Comparison of ENCODE assay signal across 9 cellular contexts in the genomic region with DNA sequence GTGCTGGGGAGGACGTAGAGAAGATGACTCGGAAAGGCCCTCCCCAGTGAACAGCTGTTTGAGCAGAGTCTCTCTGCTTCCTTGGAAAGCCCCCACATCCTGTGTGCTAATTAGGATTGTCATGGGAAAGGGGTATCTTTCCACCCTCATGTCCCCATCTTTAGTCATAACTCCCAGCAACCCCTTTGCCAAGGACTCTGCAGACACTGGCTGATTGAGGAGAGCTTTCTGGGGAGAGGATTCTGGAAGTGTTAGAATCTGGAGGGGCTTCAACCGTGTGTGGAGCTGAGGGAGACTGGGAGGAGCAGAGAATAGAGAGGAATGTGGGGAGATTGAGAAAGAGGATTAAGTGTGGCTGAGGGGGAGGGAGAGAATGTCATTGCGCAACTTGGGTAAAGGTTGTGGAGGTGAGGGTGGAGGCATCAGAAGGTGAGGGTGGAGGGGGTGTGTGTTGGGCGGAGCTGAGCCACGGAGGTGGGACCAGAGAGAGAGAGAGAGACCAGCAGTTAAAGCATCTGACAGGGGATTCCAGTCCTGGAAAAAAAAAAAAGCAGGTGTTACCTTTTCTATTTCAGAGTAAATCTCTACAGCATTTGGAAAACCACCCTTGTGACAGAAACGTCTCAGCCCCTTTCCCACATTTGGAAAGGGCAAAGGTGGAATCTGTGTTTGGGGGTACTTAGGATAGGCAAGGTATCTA. TPM values are rescaled to one million over a fixed set of nuclear protein-coding genes. Genes with fewer than 3 reads are reported as not detected.
DNase-seq lines count a peak whose midpoint lies in the region; TF ChIP-seq lines count a peak whose summit lies in the region.
"Had no signal": no experiment of that assay in that cellular context is flagged by ENCODE, and none has a peak within 500 bp of the region (broad histone marks: within the 10 kb centered on the region; RNA-seq: fewer than 3 reads in every experiment).

No MANE protein-coding gene starts in this region.

- H3K27ac ChIP-seq in RWPE1 (peak overlapping the region; percentile 93), iPS DF 6.9 (ENCODE audit: low read length) (no peak overlapping the region), rectal smooth muscle tissue (ENCODE audit: low read depth, low read length) (no peak overlapping the region), testis (no peak overlapping the region)

- H3K9ac ChIP-seq in ES-I3 (ENCODE audit: low read depth, low read length): peak overlapping the region; percentile 96; the same call in 1 of the 2 replicates
- H3K9ac ChIP-seq in rectal smooth muscle tissue (ENCODE audit: low read length): peak overlapping the region; percentile 11

- intact Hi-C loops in testis (cut with DNase I; ENCODE audit: low total_unique reads): loop anchor here (5.0 to 10.0 kb wide), 2 partner anchors 33 to 111 kb away; no protein-coding TSS in a partner anchor

- TF ChIP-seq CTCF in RWPE1 (conservative IDR thresholded peaks at IDR 0.05; ENCODE audit: low read depth) (no peak), testis (IDR thresholded peaks at IDR 0.05) (no peak)

- 100% methylated on average over 1 of the region's 7 CpGs for WGBS in iPS DF 6.9 (ENCODE audit: insufficient coverage, insufficient read length)
- WGBS in testis, 2 donors: 22 to 36% methylated on average over 7 of the region's 7 CpGs

- H3K36me3 ChIP-seq in ES-I3 (ENCODE audit: insufficient read depth, low read length): no peaks in the 10 kb centered on the region
- no peaks in the 10 kb centered on the region for H3K36me3 ChIP-seq in iPS DF 6.9 (ENCODE audit: control insufficient read depth, insufficient read depth, low read length)
- H3K36me3 ChIP-seq in rectal smooth muscle tissue (ENCODE audit: control insufficient read depth, insufficient read depth, low read length): no peaks in the 10 kb centered on the region
- no peaks in the 10 kb centered on the region for H3K36me3 ChIP-seq in testis (ENCODE audit: low read depth, missing control alignments)

- DNase-seq in RWPE1 (ENCODE audit: low spot score): peak; percentile 82
- DNase-seq in iPS DF 6.9 (ENCODE audit: low read depth, low spot score): no peak
- DNase-seq in occipital lobe (lab: John Stamatoyannopoulos, UW): no peak
- DNase-seq in stimulated activated CD4-positive, alpha-beta T cell treated with anti-CD3 and anti-CD28 coated beads, Interleukin-4, amount 100 ng/mL, for 4 hours: no peak
- DNase-seq in NCI-H2081 (lab: John Stamatoyannopoulos, UW): no peak
- no peak for DNase-seq in testis

- CTCF ChIA-PET in RWPE1 (lab: Yijun Ruan, JAX): interaction anchor here (0.6 to 1.6 kb wide), 4 partner anchors 12 to 91 kb away, joined by 3 to 6 read pairs (median 4); no protein-coding TSS in a partner anchor

- POLR2A ChIA-PET in RWPE1 (lab: Yijun Ruan, JAX; ENCODE audit: low non-redundant PET): interaction anchor here (0.7 kb wide), 1 partner anchor 496 kb away, joined by 9 read pairs; no protein-coding TSS in a partner anchor

- H3K9me3 ChIP-seq in ES-I3 (ENCODE audit: control insufficient read depth, insufficient read depth, low read length): peaks cover 1% of the 10 kb centered on the region
- H3K9me3 ChIP-seq in iPS DF 6.9 (ENCODE audit: control insufficient read depth, insufficient read depth, low read length): no peaks in the 10 kb centered on the region
- no peaks in the 10 kb centered on the region for H3K9me3 ChIP-seq in testis

- H3K4me3 ChIP-seq in iPS DF 6.9 (ENCODE audit: low read length) (peak overlapping the region; percentile 63; the same call in 1 of the 2 replicates), rectal smooth muscle tissue (ENCODE audit: low read length) (peak overlapping the region; percentile 84), testis (peak overlapping the region in 1 of 2 donors; percentile 70)

- H3K4me1 ChIP-seq in ES-I3 (ENCODE audit: insufficient read depth, low read length) (peaks cover 15% of the 10 kb centered on the region), iPS DF 6.9 (ENCODE audit: control insufficient read depth, insufficient read depth, low read length) (no peaks in the 10 kb centered on the region; the same call in 1 of the 2 replicates), rectal smooth muscle tissue (ENCODE audit: control insufficient read depth, insufficient read depth, low read length) (peaks cover 2% of the 10 kb centered on the region), testis (peaks cover 21% of the 10 kb centered on the region)

- H3K27me3 ChIP-seq in iPS DF 6.9 (ENCODE audit: control insufficient read depth, insufficient read depth, low read length) (no peaks in the 10 kb centered on the region), rectal smooth muscle tissue (ENCODE audit: control insufficient read depth, insufficient read depth, low read length) (no peaks in the 10 kb centered on the region), testis (no peaks in the 10 kb centered on the region)

- no peak for TF ChIP-seq POLR2A in testis (IDR thresholded peaks at IDR 0.05)

RNA-seq across cellular contexts. Expression of a gene that starts 2.2 kb away (rescaled TPM):
- total RNA-seq in occipital lobe (43.7 TPM), testis (10 to 100 TPM in 1 of 2 donors, 1 to 10 TPM in 1; 4.5 to 10.2 TPM)
- 6.1 TPM for polyA plus RNA-seq in testis (ENCODE audit: insufficient read depth, low read depth, low replicate concordance)

RNA-seq across cellular contexts. Expression of a gene that starts 31.5 kb away (rescaled TPM):
- 10.5 TPM for total RNA-seq in occipital lobe
- total RNA-seq in testis: 10 to 100 TPM; 41.5 to 43.4 TPM
- 12.3 TPM for polyA plus RNA-seq in testis (ENCODE audit: insufficient read depth, low read depth, low replicate concordance)

RNA-seq across cellular contexts. Expression of a gene that starts 38.6 kb away (rescaled TPM):
- total RNA-seq in occipital lobe: 2.8 TPM
- 1 to 10 TPM in 1 of 2 donors, under 1 TPM in 1; 0.87 to 3.8 TPM for total RNA-seq in testis
- polyA plus RNA-seq in testis (ENCODE audit: insufficient read depth, low read depth, low replicate concordance): 12.1 TPM
- total RNA-seq: pulmonary artery endothelial cell had no signal
